Comparison of ENCODE assay signal across 29 cellular contexts in the genomic region with DNA sequence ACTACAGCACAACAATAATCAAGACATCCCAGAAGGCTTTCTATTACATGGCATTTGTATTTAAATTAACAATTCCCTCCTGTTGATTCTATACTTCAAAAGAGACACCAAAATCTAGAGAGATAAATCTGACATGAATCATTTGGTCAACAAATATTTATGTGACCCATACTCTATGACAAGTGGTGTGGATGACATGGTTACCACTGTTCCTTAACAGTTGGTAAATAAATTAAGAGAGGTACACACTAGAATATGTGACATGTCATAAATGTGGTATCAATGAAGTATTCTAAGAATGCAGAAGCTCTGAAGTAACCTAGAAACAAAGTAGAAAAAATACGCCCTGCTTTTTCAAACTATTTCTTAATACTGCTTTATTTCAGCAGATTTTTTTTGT.
DNase-seq lines count a peak whose midpoint lies in the region; ATAC-seq, FAIRE-seq and TF ChIP-seq lines count a peak whose summit lies in the region.
"Had no signal": no experiment of that assay in that cellular context is flagged by ENCODE, and none has a peak within 500 bp of the region (broad histone marks: within the 10 kb centered on the region; RNA-seq: fewer than 3 reads in every experiment).

No MANE protein-coding gene starts in this region.

- peak; percentile 37 for DNase-seq in AG20443 (ENCODE audit: low spot score)
- peak; percentile 6 for DNase-seq in HCEC 1CT
- peak; percentile 44 for DNase-seq in brain microvascular endothelial cell
- DNase-seq in mesendoderm, result peak; percentile 1
- no peak for DNase-seq in pancreas
- DNase-seq in coronary artery (ENCODE audit: low spot score), result no peak
- DNase-seq in RWPE1 (ENCODE audit: low spot score), result no peak
- DNase-seq in CD4-positive, alpha-beta memory T cell, result no peak
- DNase-seq: activated CD4-positive, alpha-beta T cell treated with anti-CD3 and anti-CD28 coated beads, Interleukin-2, amount 50 U/mL, for 1 hour; activated CD8-positive, alpha-beta memory T cell treated with anti-CD3 and anti-CD28 coated beads, Interleukin-2, amount 10 ng/mL, durations not matched to agents 7 days and 5 days; aorta; CD4-positive, CD25-positive, alpha-beta regulatory T cell; cerebellar nuclear complex; DMS 273 treated with DMSO at 0.1 percent for 48 hours; effector CD4-positive, alpha-beta T cell; foreskin keratinocyte; GF-D8; left lung; midbrain; NCI-H1105 treated with DMSO at 0.1 percent for 48 hours; NCI-H446 treated with DMSO at 0.1 percent for 48 hours; stimulated activated naive CD8-positive, alpha-beta T cell treated with anti-CD3 and anti-CD28 coated beads, Interleukin-15, Interleukin-2, amounts not matched to agents 100 U/mL and 50 U/mL, for 24 hours; T-helper 9 cell had no signal

- intact Hi-C loops in pancreas (cut with DNase I), result loop anchor here in 1 of 3 donors (10.0 kb wide), 1 partner anchor 416 kb away; no protein-coding TSS in a partner anchor
- intact Hi-C loops in CD4-positive, alpha-beta memory T cell (cut with micrococcal nuclease), result no loop called here

- H3K23ac ChIP-seq in mesendoderm (ENCODE audit: low read length), result no peak overlapping the region

- H3K18ac ChIP-seq in mesendoderm (ENCODE audit: low read length), result no peak overlapping the region

- H3K56ac ChIP-seq in mesendoderm (ENCODE audit: low read length), result no peak overlapping the region

- in situ Hi-C loops in brain microvascular endothelial cell (cut with HindIII; ENCODE audit: low pct_ligation_motif_present, low sequenced_read_pairs), result no loop called here

- H3K27ac ChIP-seq in brain microvascular endothelial cell, result peak overlapping the region; percentile 64
- no peak overlapping the region for H3K27ac ChIP-seq in mesendoderm (ENCODE audit: low read depth, low read length)
- no peak overlapping the region for H3K27ac ChIP-seq in pancreas
- no peak overlapping the region for H3K27ac ChIP-seq in coronary artery
- H3K27ac ChIP-seq in RWPE1, result no peak overlapping the region
- H3K27ac ChIP-seq in CD4-positive, alpha-beta memory T cell (ENCODE audit: low read depth, low read length), result no peak overlapping the region
- H3K27ac ChIP-seq: epithelial cell of prostate, foreskin keratinocyte, left lung had no signal

- FAIRE-seq in pancreas (lab: Jason Lieb, UNC), result no peak
- FAIRE-seq: H54 had no signal

- no peak overlapping the region for H4K5ac ChIP-seq in mesendoderm (ENCODE audit: low read length)

- no peak for TF ChIP-seq CTCF in brain microvascular endothelial cell (IDR thresholded peaks at IDR 0.05; ENCODE audit: low read depth, low read length, missing control alignments)
- no peak for TF ChIP-seq CTCF in pancreas (IDR thresholded peaks at IDR 0.05)
- TF ChIP-seq CTCF in coronary artery (IDR thresholded peaks at IDR 0.05), result no peak
- TF ChIP-seq CTCF in RWPE1 (conservative IDR thresholded peaks at IDR 0.05; ENCODE audit: low read depth), result no peak

- no peak overlapping the region for H2AK5ac ChIP-seq in mesendoderm (ENCODE audit: low read length)

- H3K27me3 Mint-ChIP-seq in CD4-positive, alpha-beta memory T cell, result no peaks in the 10 kb centered on the region
- H3K27me3 Mint-ChIP-seq: activated CD8-positive, alpha-beta memory T cell treated with anti-CD3 and anti-CD28 coated beads, Interleukin-2, amount 10 ng/mL, durations not matched to agents 7 days and 5 days; CD4-positive, CD25-positive, alpha-beta regulatory T cell had no signal

- POLR2A ChIA-PET in RWPE1 (lab: Yijun Ruan, JAX; ENCODE audit: low non-redundant PET), result no interaction called here
- POLR2A ChIA-PET in CD4-positive, alpha-beta memory T cell (lab: Charles Lee; ENCODE audit: partially characterized antibody), result no interaction called here

- no peak overlapping the region for H3K9ac ChIP-seq in mesendoderm (ENCODE audit: low read length)

- no peak overlapping the region for H3K4me3 ChIP-seq in brain microvascular endothelial cell (ENCODE audit: low read depth, low read length)
- no peak overlapping the region for H3K4me3 ChIP-seq in mesendoderm (ENCODE audit: low read length)
- H3K4me3 ChIP-seq in pancreas, result no peak overlapping the region
- H3K4me3 ChIP-seq in coronary artery, result no peak overlapping the region
- no peak overlapping the region for H3K4me3 ChIP-seq in CD4-positive, alpha-beta memory T cell (ENCODE audit: low read length in 2 of 2)
- H3K4me3 ChIP-seq: left lung had no signal

- no peaks in the 10 kb centered on the region for H3K79me1 ChIP-seq in mesendoderm (ENCODE audit: low read length)

- peaks cover 0 to 21% of the 10 kb centered on the region in 2 donors for H3K36me3 Mint-ChIP-seq in CD4-positive, alpha-beta memory T cell
- H3K36me3 Mint-ChIP-seq: activated CD8-positive, alpha-beta memory T cell treated with anti-CD3 and anti-CD28 coated beads, Interleukin-2, amount 10 ng/mL, durations not matched to agents 7 days and 5 days; activated naive CD4-positive, alpha-beta T cell treated with anti-CD3 and anti-CD28 coated beads, Interleukin-2, amount 50 U/mL, for 72 hours had no signal

- H3K79me2 ChIP-seq in mesendoderm (ENCODE audit: control insufficient read depth, insufficient read depth, low read length), result no peaks in the 10 kb centered on the region

- no peak overlapping the region for H3K4me3 Mint-ChIP-seq in CD4-positive, alpha-beta memory T cell
- H3K4me3 Mint-ChIP-seq: activated CD8-positive, alpha-beta memory T cell treated with anti-CD3 and anti-CD28 coated beads, Interleukin-2, amount 10 ng/mL, durations not matched to agents 7 days and 5 days; activated T-helper 1 cell treated with anti-CD3 and anti-CD28 coated beads, Interleukin-12 subunit alpha, Interleukin-12 subunit beta, Interleukin-2, Interleukin-4 antibody, amounts not matched to agents 30 ng/mL and 10 ng/mL and 1 ng/mL, durations not matched to agents 14 hours and 24 hours and 36 hours; CD4-positive, CD25-positive, alpha-beta regulatory T cell; nephron had no signal

- no CpG with 5 or more reads among the region's 1 CpG for WGBS in mesendoderm (ENCODE audit: extremely low coverage, insufficient coverage, low lambda C conversion rate)
- 65 to 78% methylated on average over 1 of the region's 1 CpG for WGBS in pancreas, 2 donors

- no peaks in the 10 kb centered on the region for H3K4me1 Mint-ChIP-seq in CD4-positive, alpha-beta memory T cell
- H3K4me1 Mint-ChIP-seq: activated CD8-positive, alpha-beta memory T cell treated with anti-CD3 and anti-CD28 coated beads, Interleukin-2, amount 10 ng/mL, durations not matched to agents 7 days and 5 days; nephron had no signal

- H2BK120ac ChIP-seq in mesendoderm (ENCODE audit: low read depth, low read length), result no peak overlapping the region

- no peak overlapping the region for H3K27ac Mint-ChIP-seq in CD4-positive, alpha-beta memory T cell
- H3K27ac Mint-ChIP-seq: activated CD8-positive, alpha-beta memory T cell treated with anti-CD3 and anti-CD28 coated beads, Interleukin-2, amount 10 ng/mL, durations not matched to agents 7 days and 5 days; activated naive CD4-positive, alpha-beta T cell treated with anti-CD3 and anti-CD28 coated beads, Interleukin-2, amount 50 U/mL, for 72 hours; activated T-helper 1 cell treated with anti-CD3 and anti-CD28 coated beads, Interleukin-12 subunit alpha, Interleukin-12 subunit beta, Interleukin-2, Interleukin-4 antibody, amounts not matched to agents 30 ng/mL and 10 ng/mL and 1 ng/mL, durations not matched to agents 14 hours and 24 hours and 36 hours; CD4-positive, CD25-positive, alpha-beta regulatory T cell; nephron had no signal

- H2BK5ac ChIP-seq in mesendoderm (ENCODE audit: low read length), result no peak overlapping the region

- H2BK15ac ChIP-seq in mesendoderm (replicated peaks; ENCODE audit: low read depth), result no peak overlapping the region

- no peaks in the 10 kb centered on the region for H3K9me3 Mint-ChIP-seq in CD4-positive, alpha-beta memory T cell
- H3K9me3 Mint-ChIP-seq: activated naive CD4-positive, alpha-beta T cell treated with anti-CD3 and anti-CD28 coated beads, Interleukin-2, amount 50 U/mL, for 72 hours; activated T-helper 1 cell treated with anti-CD3 and anti-CD28 coated beads, Interleukin-12 subunit alpha, Interleukin-12 subunit beta, Interleukin-2, Interleukin-4 antibody, amounts not matched to agents 30 ng/mL and 10 ng/mL and 1 ng/mL, durations not matched to agents 14 hours and 24 hours and 36 hours; CD4-positive, CD25-positive, alpha-beta regulatory T cell; nephron had no signal

- no peak for ATAC-seq in pancreas
- ATAC-seq: activated CD8-positive, alpha-beta memory T cell treated with anti-CD3 and anti-CD28 coated beads, Interleukin-2, amount 10 ng/mL, durations not matched to agents 7 days and 5 days; activated naive CD4-positive, alpha-beta T cell treated with anti-CD3 and anti-CD28 coated beads, Interleukin-2, amount 50 U/mL, for 72 hours; foreskin keratinocyte; left lung; sciatic nerve; stimulated activated naive CD8-positive, alpha-beta T cell treated with anti-CD3 and anti-CD28 coated beads, Interleukin-15, Interleukin-2, amounts not matched to agents 100 U/mL and 50 U/mL, for 24 hours had no signal

- H3K4me1 ChIP-seq in mesendoderm (ENCODE audit: control insufficient read depth, low read depth, low read length) (peaks cover 2% of the 10 kb centered on the region), pancreas (peaks cover 0 to 6% (median 0%) of the 10 kb centered on the region in 3 donors)
- H3K4me1 ChIP-seq in CD4-positive, alpha-beta memory T cell (ENCODE audit: insufficient read depth, low read length), result no peaks in the 10 kb centered on the region
- H3K4me1 ChIP-seq: foreskin keratinocyte, left lung had no signal

- CTCF ChIA-PET in RWPE1 (lab: Yijun Ruan, JAX), result no interaction called here
- CTCF ChIA-PET in CD4-positive, alpha-beta memory T cell (lab: Charles Lee; ENCODE audit: partially characterized antibody), result no interaction called here

- H3K36me3 ChIP-seq in brain microvascular endothelial cell (replicated peaks) (no peaks in the 10 kb centered on the region), mesendoderm (ENCODE audit: control insufficient read depth, insufficient read depth, low read length) (no peaks in the 10 kb centered on the region), pancreas (no peaks in the 10 kb centered on the region)
- no peaks in the 10 kb centered on the region for H3K36me3 ChIP-seq in CD4-positive, alpha-beta memory T cell (ENCODE audit: insufficient read depth, low read length)
- H3K36me3 ChIP-seq: left lung had no signal

- H3K4ac ChIP-seq in mesendoderm (ENCODE audit: low read depth, low read length), result no peak overlapping the region

- H3K4me2 ChIP-seq in mesendoderm (ENCODE audit: low read length), result no peak overlapping the region

- no peaks in the 10 kb centered on the region for H3K9me3 ChIP-seq in pancreas
- H3K9me3 ChIP-seq in CD4-positive, alpha-beta memory T cell (ENCODE audit: control insufficient read depth in 1 of 2, low read length in 2 of 2), result no peaks in the 10 kb centered on the region
- H3K9me3 ChIP-seq: left lung had no signal

- no peaks in the 10 kb centered on the region for H3K27me3 ChIP-seq in brain microvascular endothelial cell (replicated peaks)
- H3K27me3 ChIP-seq in mesendoderm (ENCODE audit: insufficient read depth, low read length, poor library complexity), result no peaks in the 10 kb centered on the region
- no peaks in the 10 kb centered on the region for H3K27me3 ChIP-seq in pancreas
- no peaks in the 10 kb centered on the region for H3K27me3 ChIP-seq in CD4-positive, alpha-beta memory T cell (ENCODE audit: insufficient read depth, low read length)
- H3K27me3 ChIP-seq: foreskin keratinocyte, left lung had no signal

- H4K8ac ChIP-seq in mesendoderm (ENCODE audit: low read depth, low read length), result no peak overlapping the region

Comparison
In these comparisons a context has a peak if more than half of its experiments do, and no peak if none do; other contexts are left out.
1. DNase-seq: peak in AG20443 (single experiment), HCEC 1CT (single experiment), brain microvascular endothelial cell (single experiment) and mesendoderm (single experiment); none in pancreas (0 of 6), coronary artery (single experiment), RWPE1 (single experiment) and CD4-positive, alpha-beta memory T cell (0 of 5).